In the genomic region with DNA sequence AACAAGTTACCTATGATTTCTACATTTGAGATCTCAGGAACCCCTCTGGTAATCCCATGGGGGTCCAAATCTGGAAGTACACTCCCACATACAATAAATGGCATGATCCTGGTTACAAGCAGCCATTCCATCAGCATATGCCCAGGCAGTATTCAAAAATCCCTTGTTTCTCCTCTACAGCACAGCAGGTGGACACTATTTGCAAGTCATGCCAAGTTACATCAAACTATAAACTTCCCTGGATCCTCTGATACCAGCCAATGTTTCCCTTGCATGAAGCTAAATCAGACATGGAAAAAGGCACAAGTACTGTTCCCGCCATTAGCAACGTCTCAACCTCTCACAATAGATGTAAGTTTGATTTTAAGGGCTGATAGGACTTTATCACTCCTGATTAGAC, we compare ENCODE assay signal across 6 cellular contexts.
"Had no signal": no experiment of that assay in that cellular context is flagged by ENCODE, and none has a peak within 500 bp of the region (broad histone marks: within the 10 kb centered on the region; RNA-seq: fewer than 3 reads in every experiment).

No MANE protein-coding gene starts in this region.

- FAIRE-seq: HTR-8/SVneo had no signal

- H3K9ac ChIP-seq: KMS-11 had no signal

- H3K27ac ChIP-seq: HL-60, KMS-11 had no signal

- DNase-seq: IMR-90, KBM-7, KG1 had no signal

- H3K4me2 ChIP-seq: KMS-11 had no signal
